Comparison of ENCODE assay signal across 8 cellular contexts in genomic region chr16:46688657-46689491, GRCh38. TPM values are rescaled to one million over a fixed set of nuclear protein-coding genes. Genes with fewer than 3 reads are reported as not detected.
DNase-seq lines count a peak whose midpoint lies in the region; ATAC-seq, FAIRE-seq and TF ChIP-seq lines count a peak whose summit lies in the region.

VPS35 (minus strand) TSS chr16:46689178; CDS start chr16:46689133, 45 bp downstream.

- BruUV-seq in HepG2 (replicated peaks; lab: Mats Ljungman, UMichigan) = no TSS peak

- CTCF ChIA-PET in HepG2 (lab: Yijun Ruan, JAX; ENCODE audit: low intra/inter-chr PET ratio, low total read pairs) = interaction anchor here (2.6 kb wide), 1 partner anchor 15 kb away, joined by 21 read pairs; no protein-coding TSS in a partner anchor

- in situ Hi-C loops in HepG2 (cut with HindIII; ENCODE audit: extremely low pct_ligation_motif_present, low pct_unique_long_range_greater_than_20kb) = loop anchor here (5.0 kb wide), 1 partner anchor 113 kb away; no protein-coding TSS in a partner anchor

- H3K27me3 ChIP-seq in HepG2 (ENCODE audit: control insufficient read depth in 1 of 2, insufficient read depth in 2 of 2, low read length in 2 of 2) = no peaks in the 10 kb centered on the region; a peak in 1 of 5 replicates

- H4K20me1 ChIP-seq in HepG2 (ENCODE audit: insufficient read depth, low read length) = peaks cover 46% of the 10 kb centered on the region

- no peaks in the 10 kb centered on the region for H3K9me3 ChIP-seq in HepG2 (ENCODE audit: low read length)

- POLR2A ChIA-PET in HepG2 (lab: Yijun Ruan, JAX) = interaction anchor here (2.1 to 2.8 kb wide), 2 partner anchors 16 to 101 kb away, joined by 8 to 14 read pairs; no protein-coding TSS in a partner anchor

- H3K27ac ChIP-seq in C4-2B = peak within 1 kb of the TSS; percentile 83
- H3K27ac ChIP-seq in HepG2 (ENCODE audit: extremely low read length, insufficient read depth, low read length) = peak within 1 kb of the TSS; percentile 89

- no peak; a peak in 1 of 4 replicates for TF ChIP-seq EP300 in HepG2 (IDR thresholded peaks at IDR 0.05; ENCODE audit: low read depth in 2 of 2, low read length in 2 of 2)
- TF ChIP-seq EP300 in HepG2 (CRISPR knock-in tag; IDR thresholded peaks at IDR 0.05; ENCODE audit: borderline replicate concordance) = no peak

- peak; percentile 97 for DNase-seq in NCI-H69 (lab: John Stamatoyannopoulos, UW)
- peak; percentile 100 for DNase-seq in activated CD4-positive, alpha-beta T cell treated with anti-CD3 and anti-CD28 coated beads, Interleukin-2, amount 50 U/mL, for 1 hour
- peak; percentile 99 for DNase-seq in dermis blood vessel endothelial cell
- DNase-seq in HepG2 (ENCODE audit: low spot score) = peak; percentile 99
- DNase-seq in stimulated activated CD4-positive, alpha-beta T cell treated with anti-CD3 and anti-CD28 coated beads, Interleukin-4, amount 100 ng/mL, for 1 hour = peak; percentile 100

- TF ChIP-seq CTCF in C4-2B (conservative IDR thresholded peaks at IDR 0.05) (no peak; the same call in 1 of the 2 replicates), HepG2 (CRISPR knock-in tag; IDR thresholded peaks at IDR 0.05) (peak; percentile 78)

- peaks cover 71% of the 10 kb centered on the region for H3K4me1 ChIP-seq in HepG2 (ENCODE audit: insufficient read depth, low read length)

- peak within 1 kb of the TSS; percentile 78 for H2AFZ ChIP-seq in HepG2 (ENCODE audit: low read length)

- WGBS in HepG2 (ENCODE audit: low lambda C conversion rate) = under 1% methylated on average over 25 of the region's 60 CpGs

- peak within 1 kb of the TSS; percentile 85 to 96 (median 92) for H3K4me3 ChIP-seq in HepG2 (replicated peaks in 1 of 3; ENCODE audit: insufficient read depth in 1 of 3, low read depth in 2 of 3, low read length in 3 of 3)

- peak within 1 kb of the TSS; percentile 87 for H3K9ac ChIP-seq in HepG2 (ENCODE audit: insufficient read depth, low read depth, low read length)

- intact Hi-C loops in HepG2 (cut with micrococcal nuclease; ENCODE audit: unreplicated experiment) = loop anchor here (1.0 to 5.0 kb wide), 2 partner anchors 16 to 113 kb away; no protein-coding TSS in a partner anchor

- ATAC-seq in GM19351 (IDR thresholded peaks at IDR 0.05; ENCODE audit: unreplicated experiment) (peak; percentile 78), HG03521 (IDR thresholded peaks at IDR 0.05; ENCODE audit: unreplicated experiment) (peak; percentile 82), HepG2 (peak; percentile 85)

- FAIRE-seq in HepG2 (lab: Jason Lieb, UNC) = no peak

- peaks cover 71% of the 10 kb centered on the region for H3K79me2 ChIP-seq in HepG2 (ENCODE audit: insufficient read depth, low read length)

- peaks cover 0 to 5% of the 10 kb centered on the region in 2 experiments; a peak in 1 of 5 replicates for H3K36me3 ChIP-seq in HepG2 (replicated peaks in 1 of 2; ENCODE audit: control insufficient read depth in 1 of 2, insufficient read depth in 2 of 2, low read length in 2 of 2)

- TF ChIP-seq RAD21 in HepG2 (CRISPR knock-in tag; IDR thresholded peaks at IDR 0.05) = no peak; the same call in 1 of the 2 replicates

- TF ChIP-seq POLR2A in HepG2 (IDR thresholded peaks at IDR 0.05; ENCODE audit: insufficient read depth in 1 of 2, low read depth in 2 of 2, low read length in 2 of 2) = peak; percentile 74 to 96

- H3K4me2 ChIP-seq in HepG2 (ENCODE audit: low read depth, low read length) = peak within 1 kb of the TSS; percentile 86

TF ChIP-seq in HepG2, 621 proteins besides CTCF, POLR2A, EP300 and RAD21 (continues in another document):
- TF ChIP-seq DPF2 (CRISPR knock-in tag; IDR thresholded peaks at IDR 0.05; ENCODE audit: borderline replicate concordance, low read depth) (no peak), ZNF703 (CRISPR knock-in tag; IDR thresholded peaks at IDR 0.05; ENCODE audit: borderline replicate concordance) (0 out of 2 replicates have a peak, but pooled peaks have one; percentile 65), ZNF607 (CRISPR knock-in tag; IDR thresholded peaks at IDR 0.05; ENCODE audit: borderline replicate concordance) (peak; percentile 97; the same call in 1 of the 2 replicates), NR3C1 (CRISPR knock-in tag; IDR thresholded peaks at IDR 0.05) (no peak), CENPBD1 (CRISPR knock-in tag; IDR thresholded peaks at IDR 0.05; ENCODE audit: borderline replicate concordance, low read depth) (no peak), E2F1 (CRISPR knock-in tag; IDR thresholded peaks at IDR 0.05) (no peak; the same call in 1 of the 2 replicates), TCF7 (IDR thresholded peaks at IDR 0.05; ENCODE audit: low read depth) (no peak), ATRX (CRISPR knock-in tag; IDR thresholded peaks at IDR 0.05; ENCODE audit: borderline replicate concordance) (no peak), CHCHD3 (CRISPR knock-in tag; IDR thresholded peaks at IDR 0.05) (no peak; the same call in 1 of the 2 replicates), ZNF747 (CRISPR knock-in tag; IDR thresholded peaks at IDR 0.05; ENCODE audit: borderline replicate concordance) (peak; percentile 72), MXI1 (IDR thresholded peaks at IDR 0.05; ENCODE audit: borderline replicate concordance, low read depth, low read length) (peak; percentile 62; the same call in 1 of the 3 replicates), TEAD2 (CRISPR knock-in tag; IDR thresholded peaks at IDR 0.05) (no peak), MTA1 (CRISPR knock-in tag; IDR thresholded peaks at IDR 0.05; ENCODE audit: borderline replicate concordance) (peak; percentile 81; the same call in 1 of the 2 replicates), MYPOP (CRISPR knock-in tag; IDR thresholded peaks at IDR 0.05) (no peak), ZNF691 (CRISPR knock-in tag; IDR thresholded peaks at IDR 0.05; ENCODE audit: borderline replicate concordance, low read depth) (peak; percentile 89; the same call in 1 of the 2 replicates), FOXO1 (CRISPR knock-in tag; IDR thresholded peaks at IDR 0.05) (no peak), ZSCAN9 (CRISPR knock-in tag; IDR thresholded peaks at IDR 0.05; ENCODE audit: borderline replicate concordance) (0 out of 2 replicates have a peak, but pooled peaks have one; percentile 81), ZNF570 (CRISPR knock-in tag; IDR thresholded peaks at IDR 0.05; ENCODE audit: borderline replicate concordance) (no peak)

RNA-seq across cellular contexts. Expression of gene VPS35, which starts in this region (rescaled TPM):
- total RNA-seq in dermis blood vessel endothelial cell (143 and 167 TPM in 2 replicates), HepG2 (2016; rRNA removed; fragmentation: Illumina TruSeq; extraction: Trizol) (136 and 197 TPM in 2 replicates)
- 31.6 and 39.1 TPM in 2 replicates for total RNA-seq in HepG2 (2016; cell fraction: cytosol; rRNA removed; fragmentation: Illumina TruSeq; extraction: Trizol; ENCODE audit: low read depth)
- total RNA-seq in HepG2 (2016; cell fraction: insoluble cytoplasmic fraction; rRNA removed; fragmentation: Illumina TruSeq; extraction: Trizol) = 132 and 204 TPM in 2 replicates
- 40.5 and 42.9 TPM in 2 replicates for total RNA-seq in HepG2 (2016; cell fraction: membrane; rRNA removed; fragmentation: Illumina TruSeq; extraction: Trizol)
- total RNA-seq in HepG2 (2016; cell fraction: nucleus; rRNA removed; fragmentation: Illumina TruSeq; extraction: Trizol) = 108 and 116 TPM in 2 replicates
- 26.9 and 30.7 TPM in 2 replicates for polyA plus RNA-seq in HepG2 (2011; rRNA removed)
- polyA plus RNA-seq in HepG2 (2011; cell fraction: cytosol; rRNA removed) = 14.6 and 21.2 TPM in 2 replicates
- polyA plus RNA-seq in HepG2 (2011; cell fraction: nucleus; rRNA removed) = 12.1 and 14.6 TPM in 2 replicates
- 95.6 and 104 TPM in 2 replicates for polyA plus RNA-seq in HepG2 (2012)
- polyA plus RNA-seq in HepG2 (2016; cell fraction: cytosol; fragmentation: Illumina TruSeq; extraction: Trizol; ENCODE audit: low read depth) = 6.1 and 6.6 TPM in 2 replicates
- polyA plus RNA-seq in HepG2 (2016; cell fraction: insoluble cytoplasmic fraction; fragmentation: Illumina TruSeq; extraction: Trizol; ENCODE audit: low read depth) = 120 and 134 TPM in 2 replicates
- 14.1 and 15.6 TPM in 2 replicates for polyA plus RNA-seq in HepG2 (2016; cell fraction: membrane; fragmentation: Illumina TruSeq; extraction: Trizol; ENCODE audit: low read depth)
- 58.6 and 58.8 TPM in 2 replicates for polyA plus RNA-seq in HepG2 (2016; cell fraction: nucleus; fragmentation: Illumina TruSeq; extraction: Trizol; ENCODE audit: insufficient read depth, low read depth)
- polyA minus RNA-seq in HepG2 (2011; rRNA and poly(A)+ RNA removed; ENCODE audit: low replicate concordance) = 26.4 and 36.7 TPM in 2 replicates
- 52.8 and 77.3 TPM in 2 replicates for polyA minus RNA-seq in HepG2 (2011; cell fraction: cytosol; rRNA and poly(A)+ RNA removed)
- 140 and 161 TPM in 2 replicates for polyA minus RNA-seq in HepG2 (2011; cell fraction: nucleus; rRNA and poly(A)+ RNA removed)

Comparison
In these comparisons a context has a peak if more than half of its experiments do, and no peak if none do; other contexts are left out.
1. Peak in every context shown above with its lines: DNase-seq, ATAC-seq, H3K4me3 ChIP-seq and H3K27ac ChIP-seq.